In genomic region chr19:10717054-10717355, GRCh38 we compare ENCODE assay signal across 8 cellular contexts. TPM values are rescaled to one million over a fixed set of nuclear protein-coding genes. Genes with fewer than 3 reads are reported as not detected.
DNase-seq lines count a peak whose midpoint lies in the region; ATAC-seq, FAIRE-seq and TF ChIP-seq lines count a peak whose summit lies in the region.

No MANE protein-coding gene starts in this region.

- H3K4me1 ChIP-seq in esophagus squamous epithelium: peaks cover 23 to 40% (median 28%) of the 10 kb centered on the region in 3 donors
- peaks cover 13% of the 10 kb centered on the region for H3K4me1 ChIP-seq in rectal smooth muscle tissue (ENCODE audit: control insufficient read depth, insufficient read depth, low read length)
- peaks cover 0 to 15% (median 8%) of the 10 kb centered on the region in 3 donors for H3K4me1 ChIP-seq in pancreas

- POLR2A ChIA-PET in RWPE1 (lab: Yijun Ruan, JAX; ENCODE audit: low non-redundant PET): no interaction called here

- H3K27ac ChIP-seq in RWPE1 (peak overlapping the region; percentile 66), esophagus squamous epithelium (peak overlapping the region in 3 of 4 donors; percentile 48 to 55 (median 49)), rectal smooth muscle tissue (ENCODE audit: low read depth, low read length) (peak overlapping the region; percentile 44), pancreas (peak overlapping the region in 1 of 4 donors; percentile 4)

- intact Hi-C loops in esophagus squamous epithelium (cut with DNase I): loop anchor here (5.0 to 10.0 kb wide), 2 partner anchors 88 to 145 kb away; no protein-coding TSS in a partner anchor
- intact Hi-C loops in pancreas (cut with DNase I): loop anchor here in 2 of 3 donors (10.0 kb wide), 3 partner anchors 68 to 148 kb away; partner anchors contain the start of gene TMED1 (in 1 of the 2)

- ATAC-seq in pancreas: no peak

- no peak overlapping the region for H3K9ac ChIP-seq in rectal smooth muscle tissue (ENCODE audit: low read length)

- no peak for DNase-seq in GM06990 (ENCODE audit: extremely low read depth, insufficient read length)
- DNase-seq in RWPE1 (ENCODE audit: low spot score): no peak
- DNase-seq in esophagus squamous epithelium (lab: John Stamatoyannopoulos, UW): no peak
- DNase-seq in pancreas: no peak
- no peak for DNase-seq in stimulated activated naive CD4-positive, alpha-beta T cell treated with Interleukin-2 at 50 U/mL for 16 hours (lab: John Stamatoyannopoulos, UW)
- DNase-seq in globus pallidus (ENCODE audit: low spot score): no peak
- DNase-seq in AG08395 (ENCODE audit: low spot score): no peak

- H3K36me3 ChIP-seq in GM06990 (ENCODE audit: control insufficient read depth, insufficient read depth, low read length) (peaks cover 6% of the 10 kb centered on the region), esophagus squamous epithelium (peaks cover 0 to 36% (median 7%) of the 10 kb centered on the region in 3 donors), rectal smooth muscle tissue (ENCODE audit: control insufficient read depth, insufficient read depth, low read length) (no peaks in the 10 kb centered on the region), pancreas (no peaks in the 10 kb centered on the region)

- no peak for TF ChIP-seq POLR2A in esophagus squamous epithelium (IDR thresholded peaks at IDR 0.05)

- no peaks in the 10 kb centered on the region for H3K27me3 ChIP-seq in GM06990 (replicated peaks; ENCODE audit: control insufficient read depth, insufficient read depth, low read length)
- H3K27me3 ChIP-seq in esophagus squamous epithelium: no peaks in the 10 kb centered on the region
- H3K27me3 ChIP-seq in rectal smooth muscle tissue (ENCODE audit: control insufficient read depth, insufficient read depth, low read length): no peaks in the 10 kb centered on the region
- H3K27me3 ChIP-seq in pancreas: no peaks in the 10 kb centered on the region

- H3K9me3 ChIP-seq in esophagus squamous epithelium: no peaks in the 10 kb centered on the region
- no peaks in the 10 kb centered on the region for H3K9me3 ChIP-seq in pancreas

- H3K4me3 ChIP-seq in GM06990 (replicated peaks; ENCODE audit: low read depth, low read length) (peak overlapping the region; percentile 41), esophagus squamous epithelium (peak overlapping the region in 3 of 4 donors; percentile 22 to 53 (median 25)), rectal smooth muscle tissue (ENCODE audit: low read length) (peak overlapping the region; percentile 61), pancreas (peak overlapping the region in 2 of 4 donors; percentile 3 to 6)

- no peak for FAIRE-seq in pancreas (lab: Jason Lieb, UNC)

- 19 to 29% methylated on average over 12 of the region's 12 CpGs for WGBS in esophagus squamous epithelium, 2 donors
- WGBS in pancreas, 2 donors: 14 to 19% methylated on average over 12 of the region's 12 CpGs

- no peak for TF ChIP-seq CTCF in GM06990 (IDR thresholded peaks at IDR 0.05; ENCODE audit: insufficient read depth, low read length, poor library complexity, severe bottlenecking)
- no peak for TF ChIP-seq CTCF in RWPE1 (conservative IDR thresholded peaks at IDR 0.05; ENCODE audit: low read depth)
- no peak for TF ChIP-seq CTCF in esophagus squamous epithelium (IDR thresholded peaks at IDR 0.05)
- no peak for TF ChIP-seq CTCF in pancreas (IDR thresholded peaks at IDR 0.05)

- CTCF ChIA-PET in RWPE1 (lab: Yijun Ruan, JAX): interaction anchor here (0.5 to 1.3 kb wide), 15 partner anchors 12 to 209 kb away, joined by 3 to 7 read pairs (median 3); no protein-coding TSS in a partner anchor

RNA-seq across cellular contexts. Expression of gene DNM2, which starts 0.9 kb away (rescaled TPM):
- total RNA-seq in esophagus squamous epithelium (100 to 1,000 TPM in 2 of 4 donors, 10 to 100 TPM in 2; 79.9 to 138 (median 102) TPM), pancreas (10 to 100 TPM; 52.5 to 94.8 (median 87.9) TPM)
- 100 to 1,000 TPM in 1 of 2 donors, 10 to 100 TPM in 1; 88.6 to 115 TPM for polyA plus RNA-seq in pancreas

RNA-seq across cellular contexts. Expression of gene QTRT1, which starts 15.8 kb away (rescaled TPM):
- 10 to 100 TPM; 25.3 to 50.9 (median 27.3) TPM for total RNA-seq in esophagus squamous epithelium
- total RNA-seq in pancreas: 10 to 100 TPM; 42.5 to 70.7 (median 56.6) TPM
- 100 to 1,000 TPM; 410 to 432 TPM for polyA plus RNA-seq in pancreas
